Comparison of ENCODE assay signal across 9 cellular contexts in the genomic region with DNA sequence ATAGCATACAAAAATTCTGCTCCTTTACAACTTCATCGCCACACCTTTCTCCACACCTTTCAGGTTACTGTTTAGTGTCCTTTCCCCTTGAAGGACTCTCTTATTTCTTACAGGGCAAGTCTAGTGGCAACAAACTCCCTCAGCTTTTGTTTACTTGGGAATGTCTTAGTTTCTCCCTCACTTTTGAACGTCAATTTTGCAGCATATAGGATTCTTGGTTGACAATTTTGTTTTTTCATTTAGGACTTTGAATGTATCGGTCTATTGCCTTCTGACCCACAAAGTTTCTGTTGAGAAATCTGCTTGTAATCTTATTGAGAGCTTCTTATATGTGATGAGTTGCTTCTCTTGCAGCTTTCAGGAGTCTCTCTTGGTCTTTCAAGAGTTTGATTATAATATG.
"Had no signal": no experiment of that assay in that cellular context is flagged by ENCODE, and none has a peak within 500 bp of the region (broad histone marks: within the 10 kb centered on the region; RNA-seq: fewer than 3 reads in every experiment).

No MANE protein-coding gene starts in this region.

- H3K9ac ChIP-seq: GM23248 had no signal

- H3K4me3 Mint-ChIP-seq: GM23338, H9, HFFc6 had no signal

- H3K9me3 Mint-ChIP-seq: HFFc6 had no signal

- H3K27ac ChIP-seq: GM23248 had no signal

- ATAC-seq: GM23338, HCT116 had no signal

- H3K27ac Mint-ChIP-seq: GM23338, HFFc6 had no signal

- H3K36me3 ChIP-seq: HAP-1 had no signal

- H3K4me3 ChIP-seq: GM23248, GM23338, HAP-1 had no signal

- DNase-seq: GM23248, GOT3, H7, H9, HCEC 1CT, HFFc6 had no signal

- H3K9me3 ChIP-seq: HAP-1 had no signal
